2 cellular contexts compared by ENCODE assay signal in genomic region chr22:29219409-29219782, GRCh38. TPM values are rescaled to one million over a fixed set of nuclear protein-coding genes. Genes with fewer than 3 reads are reported as not detected.
"Had no signal": no experiment of that assay in that cellular context is flagged by ENCODE, and none has a peak within 500 bp of the region (broad histone marks: within the 10 kb centered on the region; RNA-seq: fewer than 3 reads in every experiment).

No MANE protein-coding gene starts in this region.

RNA-seq across cellular contexts. Expression of gene EMID1, which starts 13.7 kb away (rescaled TPM):
- total RNA-seq: foreskin keratinocyte had no signal
- polyA plus RNA-seq: fibroblast of lung, foreskin keratinocyte had no signal
